Comparison of ENCODE assay signal across 8 cellular contexts in the genomic region with DNA sequence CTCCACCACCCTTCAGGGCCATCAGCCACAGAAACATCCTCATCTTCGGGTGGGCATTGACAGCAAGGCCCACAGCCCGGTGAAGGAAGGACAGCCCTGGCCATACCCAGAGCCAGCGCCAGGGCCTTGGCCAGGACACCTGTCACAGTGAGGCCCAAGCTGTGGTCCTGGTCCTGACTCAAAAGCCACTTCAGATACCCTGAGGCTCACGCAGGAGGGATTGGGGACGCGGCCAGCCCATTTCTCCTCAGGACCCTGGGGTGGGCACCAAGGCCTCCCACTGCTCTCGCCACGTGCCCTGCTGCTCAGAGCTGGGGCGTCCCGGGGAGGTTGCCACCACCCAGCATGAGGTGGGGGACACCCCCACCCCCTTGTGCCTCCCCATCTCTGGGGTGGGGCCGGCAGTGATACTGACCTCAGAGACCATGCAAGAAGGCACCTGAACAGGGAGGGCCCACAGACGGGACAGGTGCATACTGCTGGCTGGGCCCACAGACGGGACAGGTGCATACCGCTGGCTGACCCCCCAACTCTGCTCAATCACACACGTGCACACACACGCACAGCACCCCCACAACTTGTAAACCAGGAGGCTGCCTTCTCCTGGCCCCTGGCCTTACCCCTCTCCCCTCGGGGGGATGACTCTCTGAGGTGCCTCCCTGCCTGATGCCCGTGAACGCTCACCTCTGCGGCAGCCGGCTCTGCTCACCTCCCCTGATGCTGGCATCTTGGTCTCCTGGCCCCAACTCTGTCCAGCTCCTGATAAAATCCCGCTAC. TPM values are rescaled to one million over a fixed set of nuclear protein-coding genes. Genes with fewer than 3 reads are reported as not detected.
DNase-seq lines count a peak whose midpoint lies in the region; TF ChIP-seq lines count a peak whose summit lies in the region.
"Had no signal": no experiment of that assay in that cellular context is flagged by ENCODE, and none has a peak within 500 bp of the region (broad histone marks: within the 10 kb centered on the region; RNA-seq: fewer than 3 reads in every experiment).

No MANE protein-coding gene starts in this region.

- TF ChIP-seq CTCF in VCaP (conservative IDR thresholded peaks at IDR 0.05): no peak
- no peak for TF ChIP-seq CTCF in smooth muscle cell (IDR thresholded peaks at IDR 0.05; ENCODE audit: borderline replicate concordance, insufficient read depth, poor library complexity, severe bottlenecking)

- DNase-seq in GM23248: no peak
- DNase-seq in foreskin melanocyte: peak; percentile 49
- no peak for DNase-seq in smooth muscle cell (lab: John Stamatoyannopoulos, UW; ENCODE audit: unreplicated experiment)
- no peak for DNase-seq in DMS53 (lab: John Stamatoyannopoulos, UW)
- no peak for DNase-seq in midbrain (lab: John Stamatoyannopoulos, UW)
- no peak for DNase-seq in 8988T
- DNase-seq: NCI-H1417 treated with DMSO at 0.1 percent for 48 hours had no signal

- peaks cover 5% of the 10 kb centered on the region; the same call in 1 of the 2 replicates for H3F3A ChIP-seq in GM23248 (ENCODE audit: insufficient read depth)
- H3F3A ChIP-seq in smooth muscle cell (ENCODE audit: low read depth): peaks cover 33% of the 10 kb centered on the region

- H3K79me2 ChIP-seq in GM23248 (ENCODE audit: insufficient read depth): peaks cover 90% of the 10 kb centered on the region
- H3K79me2 ChIP-seq in smooth muscle cell (ENCODE audit: low read depth): peaks cover 70% of the 10 kb centered on the region

- H3K4me1 ChIP-seq in GM23248 (ENCODE audit: insufficient read depth) (peaks cover 17% of the 10 kb centered on the region), smooth muscle cell (ENCODE audit: low read depth) (peaks cover 17% of the 10 kb centered on the region)

- H3K36me3 ChIP-seq in GM23248 (ENCODE audit: low read depth) (peaks cover 11% of the 10 kb centered on the region; the same call in 1 of the 2 replicates), smooth muscle cell (ENCODE audit: low read depth) (no peaks in the 10 kb centered on the region)

- H4K20me1 ChIP-seq in GM23248 (ENCODE audit: insufficient read depth) (no peaks in the 10 kb centered on the region), smooth muscle cell (ENCODE audit: low read depth) (peaks cover 63% of the 10 kb centered on the region)

- H3K4me2 ChIP-seq in GM23248 (ENCODE audit: unreplicated experiment) (no peak overlapping the region), smooth muscle cell (peak overlapping the region; percentile 86)

- H2AFZ ChIP-seq in GM23248 (no peak overlapping the region), smooth muscle cell (ENCODE audit: low read depth) (no peak overlapping the region)

- H3K27me3 ChIP-seq in GM23248 (replicated peaks; ENCODE audit: insufficient read depth): no peaks in the 10 kb centered on the region
- H3K27me3 ChIP-seq in smooth muscle cell (ENCODE audit: low read depth): no peaks in the 10 kb centered on the region

- 0 out of 2 replicates have a peak overlapping the region, but pooled peaks have one; percentile 81 for H3K9ac ChIP-seq in GM23248
- peak overlapping the region; percentile 90 for H3K9ac ChIP-seq in smooth muscle cell (ENCODE audit: low read depth)

- no peak overlapping the region for H3K4me3 ChIP-seq in GM23248
- H3K4me3 ChIP-seq in smooth muscle cell: no peak overlapping the region

- H3K27ac ChIP-seq in GM23248 (peak overlapping the region; percentile 91; the same call in 1 of the 2 replicates), VCaP (peak overlapping the region; percentile 47), smooth muscle cell (ENCODE audit: low read depth) (peak overlapping the region; percentile 98)

- whole genome bisulfite sequencing in GM23248 (ENCODE audit: low coverage in 1 of 2, low lambda C conversion rate in 2 of 2, missing lambda C conversion rate in 2 of 2), 2 experiments: 97 to 98% methylated on average over 21 to 22 of the region's 22 CpGs
- WGBS in smooth muscle cell (ENCODE audit: low lambda C conversion rate): 88% methylated on average over 22 of the region's 22 CpGs

- H3K9me2 ChIP-seq in GM23248 (ENCODE audit: insufficient read depth): no peaks in the 10 kb centered on the region

- H3K9me3 ChIP-seq in GM23248 (ENCODE audit: low read depth): no peaks in the 10 kb centered on the region
- H3K9me3 ChIP-seq in smooth muscle cell (replicated peaks; ENCODE audit: low read depth): no peaks in the 10 kb centered on the region

- in situ Hi-C loops in GM23248 (cut with MboI): no loop called here

RNA-seq across cellular contexts. Expression of gene SLC7A5, which starts 14.2 kb away (rescaled TPM):
- total RNA-seq in GM23248 (2014; rRNA removed; shearing (Covaris generic)): 79.0 and 99.5 TPM in 2 replicates
- polyA plus RNA-seq in GM23248 (2016; fragmentation: Nextera tagmentation; extraction: Ambion mirVana) (69.0 and 69.9 TPM in 2 replicates), smooth muscle cell (58.8 and 153 TPM in 2 replicates)
- 40.5 and 51.3 TPM in 2 replicates for total RNA-seq in smooth muscle cell

Comparison
In these comparisons a context has a peak if more than half of its experiments do, and no peak if none do; other contexts are left out.
1. H3K27ac ChIP-seq: peak in every context shown above with its lines; median percentile 98 in smooth muscle cell; 91 in GM23248; 47 in VCaP.